In the genomic region with DNA sequence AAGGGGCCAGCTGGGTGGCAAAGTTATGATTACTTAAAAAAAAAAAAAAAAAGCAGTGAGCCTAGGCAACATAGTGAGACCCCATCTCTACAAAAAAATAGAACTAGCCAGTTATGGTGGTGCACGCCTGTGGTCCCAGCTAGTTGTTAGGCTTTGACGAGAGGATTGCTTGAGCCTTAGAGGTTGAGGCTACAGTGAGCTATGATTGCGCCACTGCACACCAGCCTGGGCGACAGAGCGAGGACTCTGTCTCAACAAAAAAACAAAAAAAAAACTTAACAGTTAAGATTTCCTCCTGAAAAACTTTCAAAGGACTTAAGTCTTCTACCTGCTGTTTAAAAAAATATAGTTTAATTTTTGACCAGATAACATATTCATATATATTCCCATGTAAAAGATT, we compare ENCODE assay signal across 23 cellular contexts. TPM values are rescaled to one million over a fixed set of nuclear protein-coding genes. Genes with fewer than 3 reads are reported as not detected.
"Had no signal": no experiment of that assay in that cellular context is flagged by ENCODE, and none has a peak within 500 bp of the region (broad histone marks: within the 10 kb centered on the region; RNA-seq: fewer than 3 reads in every experiment).

No MANE protein-coding gene starts in this region.

- ATAC-seq: activated CD8-positive, alpha-beta memory T cell treated with anti-CD3 and anti-CD28 coated beads, Interleukin-2, amount 10 ng/mL, durations not matched to agents 7 days and 5 days; heart right ventricle; lower lobe of right lung had no signal

- H3K4me1 Mint-ChIP-seq: mesothelial cell of epicardium, neural crest cell had no signal

- H3K9me3 ChIP-seq: adrenal gland, lower lobe of right lung, sigmoid colon, stomach, testis, upper lobe of left lung had no signal

- H3K4me3 ChIP-seq: adrenal gland, heart right ventricle, lower lobe of right lung, sigmoid colon, stomach, testis, upper lobe of left lung had no signal

- H3K27ac ChIP-seq: adrenal gland, epithelial cell of prostate, heart right ventricle, lower lobe of right lung, sigmoid colon, stomach, testis, upper lobe of left lung had no signal

- DNase-seq: activated CD4-positive, alpha-beta T cell treated with anti-CD3 and anti-CD28 coated beads, Interleukin-2, amount 50 U/mL, for 48 hours; activated CD8-positive, alpha-beta memory T cell treated with anti-CD3 and anti-CD28 coated beads, Interleukin-2, amount 10 ng/mL, durations not matched to agents 7 days and 5 days; activated naive CD4-positive, alpha-beta T cell treated with anti-CD3 and anti-CD28 coated beads, Interleukin-2, amount 10 ng/mL, durations not matched to agents 7 days and 5 days; activated T-cell treated with anti-CD3 and anti-CD28 coated beads, Interleukin-2, amount 50 U/mL, for 1 hour; adrenal gland; dermis blood vessel endothelial cell; foreskin melanocyte; heart right ventricle; left colon; lower lobe of right lung; sigmoid colon; stimulated activated CD4-positive, alpha-beta T cell treated with anti-CD3 and anti-CD28 coated beads, Interleukin-1b, Interleukin-23, amount 100 ng/mL, for 48 hours; stomach; testis; upper lobe of left lung had no signal

- FAIRE-seq: islet of Langerhans had no signal

- H3K9me3 Mint-ChIP-seq: neural crest cell had no signal

- H3K27me3 Mint-ChIP-seq: activated CD8-positive, alpha-beta memory T cell treated with anti-CD3 and anti-CD28 coated beads, Interleukin-2, amount 10 ng/mL, durations not matched to agents 7 days and 5 days; activated naive CD4-positive, alpha-beta T cell treated with anti-CD3 and anti-CD28 coated beads, Interleukin-2, amount 10 ng/mL, durations not matched to agents 7 days and 5 days had no signal

- H3K36me3 Mint-ChIP-seq: mesothelial cell of epicardium had no signal

- H3K4me1 ChIP-seq: adrenal gland, lower lobe of right lung, sigmoid colon, stomach, testis, upper lobe of left lung had no signal

- H3K27me3 ChIP-seq: adrenal gland, sigmoid colon, testis, upper lobe of left lung had no signal

- H3K36me3 ChIP-seq: adrenal gland, heart right ventricle, lower lobe of right lung, sigmoid colon, stomach, upper lobe of left lung had no signal

- H3K27ac Mint-ChIP-seq: activated CD8-positive, alpha-beta memory T cell treated with anti-CD3 and anti-CD28 coated beads, Interleukin-2, amount 10 ng/mL, durations not matched to agents 7 days and 5 days; activated naive CD4-positive, alpha-beta T cell treated with anti-CD3 and anti-CD28 coated beads, Interleukin-2, amount 10 ng/mL, durations not matched to agents 7 days and 5 days; mesothelial cell of epicardium had no signal

- H3K4me3 Mint-ChIP-seq: activated CD8-positive, alpha-beta memory T cell treated with anti-CD3 and anti-CD28 coated beads, Interleukin-2, amount 10 ng/mL, durations not matched to agents 7 days and 5 days; activated naive CD4-positive, alpha-beta T cell treated with anti-CD3 and anti-CD28 coated beads, Interleukin-2, amount 10 ng/mL, durations not matched to agents 7 days and 5 days; mesothelial cell of epicardium; neural crest cell had no signal

RNA-seq across cellular contexts. Expression of gene GTSF1L, which starts 2.4 kb away (rescaled TPM):
- total RNA-seq: adrenal gland, chondrocyte, dermis blood vessel endothelial cell, fibroblast of lung, heart right ventricle, left colon, lower lobe of right lung, mesothelial cell of epicardium, neural crest cell, osteoblast, pulmonary artery endothelial cell, sigmoid colon, stomach, upper lobe of left lung had no signal
- polyA plus RNA-seq: adrenal gland, fibroblast of lung, heart right ventricle, stomach had no signal
